Comparison of ENCODE assay signal across 1 cellular context in genomic region chr2:97718942-97719341, GRCh38.
TF ChIP-seq lines count a peak whose summit lies in the region.

No MANE protein-coding gene starts in this region.

TF ChIP-seq in H1, 55 proteins besides CTCF, POLR2A, EP300 and RAD21:
- TF ChIP-seq GABPA (IDR thresholded peaks at IDR 0.05; ENCODE audit: borderline replicate concordance, insufficient read depth, low read length) (no peak), NANOG (IDR thresholded peaks at IDR 0.05; ENCODE audit: insufficient read depth, low read depth, low read length, poor library complexity, severe bottlenecking) (no peak), FOSL1 (IDR thresholded peaks at IDR 0.05; ENCODE audit: insufficient read depth, low read depth, low read length) (no peak), BRCA1 (IDR thresholded peaks at IDR 0.05; ENCODE audit: low read depth, low read length) (no peak), KDM5A (IDR thresholded peaks at IDR 0.05; ENCODE audit: low read length) (no peak), SIN3A (conservative IDR thresholded peaks at IDR 0.05 in 1 of 2, IDR thresholded peaks at IDR 0.05 in 1 of 2; ENCODE audit: low read depth in 1 of 2, low read length in 2 of 2) (no peak), GTF2F1 (IDR thresholded peaks at IDR 0.05; ENCODE audit: borderline replicate concordance, low read depth, low read length) (no peak), TCF12 (IDR thresholded peaks at IDR 0.05; ENCODE audit: low read depth, low read length) (no peak), SP4 (IDR thresholded peaks at IDR 0.05; ENCODE audit: low read length) (no peak)
